15 cellular contexts compared by ENCODE assay signal in the genomic region with DNA sequence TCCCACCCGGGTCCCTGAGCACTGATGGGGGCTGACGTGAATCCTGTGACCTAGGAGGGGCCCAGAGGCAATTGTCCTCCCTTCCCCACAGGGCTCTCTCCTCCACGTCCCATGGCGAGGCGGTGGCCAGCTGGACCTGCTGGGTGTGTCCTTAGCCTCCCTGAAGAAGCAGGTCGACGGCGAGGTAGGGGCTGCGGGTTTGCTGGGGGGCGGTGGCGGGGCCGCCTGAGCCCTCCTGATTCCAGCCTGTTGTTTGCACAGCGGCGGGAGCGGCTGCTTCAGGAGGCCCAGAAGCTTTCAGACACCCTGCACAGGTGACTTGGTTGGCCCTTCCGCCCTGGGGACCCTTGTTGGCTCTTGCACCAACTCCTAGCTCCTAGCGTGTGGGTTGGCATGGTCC. TPM values are rescaled to one million over a fixed set of nuclear protein-coding genes. Genes with fewer than 3 reads are reported as not detected.
DNase-seq lines count a peak whose midpoint lies in the region; TF ChIP-seq lines count a peak whose summit lies in the region.
"Had no signal": no experiment of that assay in that cellular context is flagged by ENCODE, and none has a peak within 500 bp of the region (broad histone marks: within the 10 kb centered on the region; RNA-seq: fewer than 3 reads in every experiment).

No MANE protein-coding gene starts in this region.

- no peak overlapping the region for H4K5ac ChIP-seq in mesendoderm (ENCODE audit: low read length)

- H3K4me1 Mint-ChIP-seq in activated CD4-positive, alpha-beta T cell treated with anti-CD3 and anti-CD28 coated beads, Interleukin-2, amount 10 ng/mL, durations not matched to agents 24 days and 14 days, result peaks cover 5% of the 10 kb centered on the region
- H3K4me1 Mint-ChIP-seq in HFFc6 (ENCODE audit: low read depth) (no peaks in the 10 kb centered on the region), neural crest cell (no peaks in the 10 kb centered on the region)
- peaks cover 3% of the 10 kb centered on the region for H3K4me1 Mint-ChIP-seq in activated naive CD8-positive, alpha-beta T cell (ENCODE audit: low read depth)

- no peak for DNase-seq in activated CD4-positive, alpha-beta T cell treated with anti-CD3 and anti-CD28 coated beads, Interleukin-2, amount 10 ng/mL, durations not matched to agents 24 days and 14 days
- no peak for DNase-seq in activated CD4-positive, alpha-beta T cell treated with anti-CD3 and anti-CD28 coated beads for 48 hours
- no peak for DNase-seq in HFFc6
- DNase-seq in neural crest cell (ENCODE audit: low read depth, low spot score), result no peak
- no peak for DNase-seq in mesendoderm
- no peak for DNase-seq in SHP77 treated with DMSO at 0.1 percent for 48 hours (lab: John Stamatoyannopoulos, UW)
- DNase-seq in SK-N-DZ (ENCODE audit: low spot score), result no peak
- DNase-seq: kidney glomerular epithelial cell, mucosa of descending colon, NCI-H187 treated with DMSO at 0.1 percent for 48 hours, NCI-H524 had no signal

- no peak overlapping the region for H3K4ac ChIP-seq in mesendoderm (ENCODE audit: low read depth, low read length)

- no peaks in the 10 kb centered on the region for H3K9me3 Mint-ChIP-seq in activated CD4-positive, alpha-beta T cell treated with anti-CD3 and anti-CD28 coated beads, Interleukin-2, amount 10 ng/mL, durations not matched to agents 24 days and 14 days
- H3K9me3 Mint-ChIP-seq in HFFc6, result no peaks in the 10 kb centered on the region
- no peaks in the 10 kb centered on the region for H3K9me3 Mint-ChIP-seq in activated naive CD8-positive, alpha-beta T cell (ENCODE audit: low read depth)
- no peaks in the 10 kb centered on the region for H3K9me3 Mint-ChIP-seq in neural crest cell

- H3K4me3 ChIP-seq in mesendoderm (ENCODE audit: low read length), result no peak overlapping the region
- H3K4me3 ChIP-seq: mucosa of descending colon had no signal

- no peaks in the 10 kb centered on the region for H3K27me3 Mint-ChIP-seq in activated CD4-positive, alpha-beta T cell treated with anti-CD3 and anti-CD28 coated beads, Interleukin-2, amount 10 ng/mL, durations not matched to agents 24 days and 14 days
- no peaks in the 10 kb centered on the region for H3K27me3 Mint-ChIP-seq in HFFc6 (ENCODE audit: insufficient read depth)
- H3K27me3 Mint-ChIP-seq in activated naive CD8-positive, alpha-beta T cell, result no peaks in the 10 kb centered on the region
- no peaks in the 10 kb centered on the region for H3K27me3 Mint-ChIP-seq in neural crest cell (ENCODE audit: low read depth)

- H3K4me1 ChIP-seq in mesendoderm (ENCODE audit: control insufficient read depth, low read depth, low read length), result no peaks in the 10 kb centered on the region

- no peak overlapping the region for H3K18ac ChIP-seq in mesendoderm (ENCODE audit: low read length)

- H2BK15ac ChIP-seq in mesendoderm (replicated peaks; ENCODE audit: low read depth), result no peak overlapping the region

- no peak overlapping the region for H4K8ac ChIP-seq in mesendoderm (ENCODE audit: low read depth, low read length)

- H3K27ac ChIP-seq in mesendoderm (ENCODE audit: low read depth, low read length), result no peak overlapping the region

- no CpG with 5 or more reads among the region's 17 CpGs for WGBS in mesendoderm (ENCODE audit: extremely low coverage, insufficient coverage, low lambda C conversion rate)

- intact Hi-C loops in activated CD4-positive, alpha-beta T cell treated with anti-CD3 and anti-CD28 coated beads, Interleukin-2, amount 10 ng/mL, durations not matched to agents 24 days and 14 days (cut with micrococcal nuclease), result no loop called here

- H3K4me2 ChIP-seq in mesendoderm (ENCODE audit: low read length), result no peak overlapping the region

- no peak overlapping the region for H2AK5ac ChIP-seq in mesendoderm (ENCODE audit: low read length)

- H3K36me3 Mint-ChIP-seq in activated CD4-positive, alpha-beta T cell treated with anti-CD3 and anti-CD28 coated beads, Interleukin-2, amount 10 ng/mL, durations not matched to agents 24 days and 14 days (ENCODE audit: low read depth), result peaks cover 6% of the 10 kb centered on the region
- peaks cover 10% of the 10 kb centered on the region; the same call in 1 of the 2 replicates for H3K36me3 Mint-ChIP-seq in HFFc6 (ENCODE audit: low read depth)
- no peaks in the 10 kb centered on the region for H3K36me3 Mint-ChIP-seq in activated naive CD8-positive, alpha-beta T cell
- H3K36me3 Mint-ChIP-seq in neural crest cell (ENCODE audit: low read depth), result peaks cover 5% of the 10 kb centered on the region

- H3K9ac ChIP-seq in mesendoderm (ENCODE audit: low read length), result no peak overlapping the region

- H3K36me3 ChIP-seq in mesendoderm (ENCODE audit: control insufficient read depth, insufficient read depth, low read length), result peaks cover 9% of the 10 kb centered on the region

- peak overlapping the region; percentile 71 for H3K4me3 Mint-ChIP-seq in activated CD4-positive, alpha-beta T cell treated with anti-CD3 and anti-CD28 coated beads, Interleukin-2, amount 10 ng/mL, durations not matched to agents 24 days and 14 days
- peak overlapping the region; percentile 54; the same call in 1 of the 2 replicates for H3K4me3 Mint-ChIP-seq in HFFc6
- peak overlapping the region; percentile 63 for H3K4me3 Mint-ChIP-seq in activated naive CD8-positive, alpha-beta T cell
- peak overlapping the region; percentile 70 for H3K4me3 Mint-ChIP-seq in neural crest cell

- peak overlapping the region; percentile 53 for H3K27ac Mint-ChIP-seq in activated CD4-positive, alpha-beta T cell treated with anti-CD3 and anti-CD28 coated beads, Interleukin-2, amount 10 ng/mL, durations not matched to agents 24 days and 14 days
- no peak overlapping the region for H3K27ac Mint-ChIP-seq in HFFc6
- H3K27ac Mint-ChIP-seq in activated naive CD8-positive, alpha-beta T cell, result peak overlapping the region; percentile 22
- no peak overlapping the region for H3K27ac Mint-ChIP-seq in neural crest cell (ENCODE audit: unreplicated experiment)

- H3K79me1 ChIP-seq in mesendoderm (ENCODE audit: low read length), result peaks cover 12% of the 10 kb centered on the region

- H2BK120ac ChIP-seq in mesendoderm (ENCODE audit: low read depth, low read length), result no peak overlapping the region

- no peaks in the 10 kb centered on the region for H3K27me3 ChIP-seq in mesendoderm (ENCODE audit: insufficient read depth, low read length, poor library complexity)

- no peak overlapping the region for H3K56ac ChIP-seq in mesendoderm (ENCODE audit: low read length)

- no peak overlapping the region for H3K23ac ChIP-seq in mesendoderm (ENCODE audit: low read length)

- peaks cover 13% of the 10 kb centered on the region for H3K79me2 ChIP-seq in mesendoderm (ENCODE audit: control insufficient read depth, insufficient read depth, low read length)

- H2BK5ac ChIP-seq in mesendoderm (ENCODE audit: low read length), result no peak overlapping the region

- TF ChIP-seq CTCF in HFFc6 (IDR thresholded peaks at IDR 0.05), result no peak
- no peak for TF ChIP-seq CTCF in neural crest cell (conservative IDR thresholded peaks at IDR 0.05)

RNA-seq across cellular contexts. Expression of a gene that starts 1.7 kb away (rescaled TPM):
- 141 and 147 TPM in 2 replicates for total RNA-seq in activated CD4-positive, alpha-beta T cell treated with anti-CD3 and anti-CD28 coated beads, Interleukin-2, amount 10 ng/mL, durations not matched to agents 24 days and 14 days
- 10 to 100 TPM; 15.2 to 31.7 (median 26.0) TPM for total RNA-seq in HFFc6 (2021; fragmentation: NEBNext Ultra II Directional; extraction: Animal tissue kit (Norgen Biotek cat#: 25700))
- total RNA-seq in neural crest cell, result 156 and 169 TPM in 2 replicates
- 50.9 TPM for polyA plus RNA-seq in mesendoderm (2013, experiment 1 of 2)
- 47.4 TPM for polyA plus RNA-seq in mesendoderm (2013, experiment 2 of 2)
- 43.5 and 53.8 TPM in 2 replicates for polyA plus RNA-seq in SK-N-DZ (2014; cell fraction: cytosol; rRNA removed)
- polyA plus RNA-seq in SK-N-DZ (2014; cell fraction: nucleus; rRNA removed), result 694 and 762 TPM in 2 replicates

RNA-seq across cellular contexts. Expression of a gene that starts 1.9 kb away (rescaled TPM):
- total RNA-seq in activated CD4-positive, alpha-beta T cell treated with anti-CD3 and anti-CD28 coated beads, Interleukin-2, amount 10 ng/mL, durations not matched to agents 24 days and 14 days, result 43.9 and 45.0 TPM in 2 replicates
- 10 to 100 TPM; 23.8 to 32.8 (median 25.8) TPM for total RNA-seq in HFFc6 (2021; fragmentation: NEBNext Ultra II Directional; extraction: Animal tissue kit (Norgen Biotek cat#: 25700))
- total RNA-seq in neural crest cell, result 36.1 and 36.8 TPM in 2 replicates
- polyA plus RNA-seq in mesendoderm (2013, experiment 1 of 2), result 24.9 TPM
- polyA plus RNA-seq in mesendoderm (2013, experiment 2 of 2), result 26.7 TPM
- 45.2 and 48.0 TPM in 2 replicates for polyA plus RNA-seq in SK-N-DZ (2014; cell fraction: cytosol; rRNA removed)
- 80.5 and 93.6 TPM in 2 replicates for polyA plus RNA-seq in SK-N-DZ (2014; cell fraction: nucleus; rRNA removed)

RNA-seq across cellular contexts. Expression of a gene that starts 10.4 kb away (rescaled TPM):
- not detected in 2 replicates for total RNA-seq in activated CD4-positive, alpha-beta T cell treated with anti-CD3 and anti-CD28 coated beads, Interleukin-2, amount 10 ng/mL, durations not matched to agents 24 days and 14 days
- not detected for total RNA-seq in HFFc6 (2021; fragmentation: NEBNext Ultra II Directional; extraction: Animal tissue kit (Norgen Biotek cat#: 25700))
- total RNA-seq in neural crest cell, result not detected in 2 replicates
- polyA plus RNA-seq in mesendoderm (2013, experiment 1 of 2), result 0.13 TPM
- 0.13 TPM for polyA plus RNA-seq in mesendoderm (2013, experiment 2 of 2)
- not detected in 2 replicates for polyA plus RNA-seq in SK-N-DZ (2014; cell fraction: cytosol; rRNA removed)
- polyA plus RNA-seq in SK-N-DZ (2014; cell fraction: nucleus; rRNA removed), result not detected in 2 replicates
- total RNA-seq: dermis microvascular lymphatic vessel endothelial cell, HT-29, M059J had no signal

RNA-seq across cellular contexts. Expression of a gene that starts 29.6 kb away (rescaled TPM):
- not detected in 2 replicates for total RNA-seq in activated CD4-positive, alpha-beta T cell treated with anti-CD3 and anti-CD28 coated beads, Interleukin-2, amount 10 ng/mL, durations not matched to agents 24 days and 14 days
- under 1 TPM; 0.17 to 0.61 (median 0.36) TPM for total RNA-seq in HFFc6 (2021; fragmentation: NEBNext Ultra II Directional; extraction: Animal tissue kit (Norgen Biotek cat#: 25700))
- not detected in 2 replicates for total RNA-seq in neural crest cell
- 0.07 TPM for polyA plus RNA-seq in mesendoderm (2013, experiment 1 of 2)
- polyA plus RNA-seq in mesendoderm (2013, experiment 2 of 2), result 0.03 TPM
- not detected in 2 replicates for polyA plus RNA-seq in SK-N-DZ (2014; cell fraction: cytosol; rRNA removed)
- polyA plus RNA-seq in SK-N-DZ (2014; cell fraction: nucleus; rRNA removed), result 0.07 and 0.52 TPM in 2 replicates

RNA-seq across cellular contexts. Expression of a gene that starts 49.3 kb away (rescaled TPM):
- total RNA-seq in activated CD4-positive, alpha-beta T cell treated with anti-CD3 and anti-CD28 coated beads, Interleukin-2, amount 10 ng/mL, durations not matched to agents 24 days and 14 days, result 39.5 and 42.5 TPM in 2 replicates
- total RNA-seq in HFFc6 (2021; fragmentation: NEBNext Ultra II Directional; extraction: Animal tissue kit (Norgen Biotek cat#: 25700)), result 10 to 100 TPM; 16.9 to 20.5 (median 18.0) TPM
- 42.1 and 45.9 TPM in 2 replicates for total RNA-seq in neural crest cell
- 10.0 TPM for polyA plus RNA-seq in mesendoderm (2013, experiment 1 of 2)
- 9.5 TPM for polyA plus RNA-seq in mesendoderm (2013, experiment 2 of 2)
- 28.6 and 34.4 TPM in 2 replicates for polyA plus RNA-seq in SK-N-DZ (2014; cell fraction: cytosol; rRNA removed)
- polyA plus RNA-seq in SK-N-DZ (2014; cell fraction: nucleus; rRNA removed), result 88.2 and 96.1 TPM in 2 replicates

Comparison
In these comparisons a context has a peak if more than half of its experiments do, and no peak if none do; other contexts are left out.
1. H3K27ac Mint-ChIP-seq: peak in activated CD4-positive, alpha-beta T cell treated with anti-CD3 and anti-CD28 coated beads, Interleukin-2, amount 10 ng/mL, durations not matched to agents 24 days and 14 days (single experiment) and activated naive CD8-positive, alpha-beta T cell (single experiment); none in HFFc6 (single experiment) and neural crest cell (single experiment).
2. Peak in every context shown above with its lines, with median percentiles within 50 percentile points of each other: H3K4me3 Mint-ChIP-seq.